ENCODE assay signal across 1 cellular context in genomic region chr2:26058390-26058789, GRCh38.
A peak's percentile ranks its signal among the peaks of the same experiment; 100 is the strongest.
TF ChIP-seq lines count a peak whose summit lies in the region.

No MANE protein-coding gene starts in this region.

TF ChIP-seq in HepG2, 621 proteins besides CTCF, POLR2A, EP300 and RAD21 (continues in another document):
- no peak for TF ChIP-seq FOXA1 (IDR thresholded peaks at IDR 0.05)
- 0 out of 2 replicates have a peak, but pooled peaks have one; percentile 25 for TF ChIP-seq FOXA1 (CRISPR knock-in tag; IDR thresholded peaks at IDR 0.05)
- TF ChIP-seq ZKSCAN8 (CRISPR knock-in tag; IDR thresholded peaks at IDR 0.05; ENCODE audit: borderline replicate concordance), result peak; percentile 61; the same call in 1 of the 2 replicates
- TF ChIP-seq KMT2A (CRISPR knock-in tag; IDR thresholded peaks at IDR 0.05), result peak; percentile 33; the same call in 1 of the 2 replicates
- TF ChIP-seq MED1 (CRISPR knock-in tag; IDR thresholded peaks at IDR 0.05), result 0 out of 2 replicates have a peak, but pooled peaks have one; percentile 34
- 0 out of 2 replicates have a peak, but pooled peaks have one; percentile 42 for TF ChIP-seq ERF (CRISPR knock-in tag; IDR thresholded peaks at IDR 0.05)
- TF ChIP-seq HMG20A (CRISPR knock-in tag; IDR thresholded peaks at IDR 0.05; ENCODE audit: borderline replicate concordance), result peak; percentile 52; the same call in 1 of the 2 replicates
- TF ChIP-seq MEF2D (CRISPR knock-in tag; IDR thresholded peaks at IDR 0.05), result no peak
- 0 out of 2 replicates have a peak, but pooled peaks have one; percentile 16 for TF ChIP-seq ELF3 (CRISPR knock-in tag; IDR thresholded peaks at IDR 0.05)
- TF ChIP-seq YY1 (IDR thresholded peaks at IDR 0.05; ENCODE audit: insufficient read depth, insufficient replicate concordance, low read depth, low read length), result no peak
- TF ChIP-seq HDAC1 (CRISPR knock-in tag; IDR thresholded peaks at IDR 0.05), result 0 out of 2 replicates have a peak, but pooled peaks have one; percentile 18
- TF ChIP-seq ZNF7 (CRISPR knock-in tag; IDR thresholded peaks at IDR 0.05), result peak; percentile 86; the same call in 1 of the 2 replicates
- TF ChIP-seq HDAC2 (CRISPR knock-in tag; IDR thresholded peaks at IDR 0.05), result peak; percentile 35; the same call in 1 of the 2 replicates
- no peak for TF ChIP-seq NR2F6 (IDR thresholded peaks at IDR 0.05)
- 0 out of 2 replicates have a peak, but pooled peaks have one; percentile 6 for TF ChIP-seq NR2F6 (CRISPR knock-in tag; IDR thresholded peaks at IDR 0.05)
- 0 out of 2 replicates have a peak, but pooled peaks have one; percentile 24 for TF ChIP-seq FOSL2 (CRISPR knock-in tag; IDR thresholded peaks at IDR 0.05)
- peak; percentile 29 for TF ChIP-seq RARA (CRISPR knock-in tag; IDR thresholded peaks at IDR 0.05)
- TF ChIP-seq HOMEZ (CRISPR knock-in tag; IDR thresholded peaks at IDR 0.05; ENCODE audit: low read depth), result peak; percentile 68; the same call in 1 of the 2 replicates
- TF ChIP-seq ZMYM3 (CRISPR knock-in tag; IDR thresholded peaks at IDR 0.05), result peak; percentile 56; the same call in 1 of the 2 replicates
- peak; percentile 41; the same call in 1 of the 2 replicates for TF ChIP-seq HOXA5 (CRISPR knock-in tag; IDR thresholded peaks at IDR 0.05)
- TF ChIP-seq ARID5B (CRISPR knock-in tag; IDR thresholded peaks at IDR 0.05), result peak; percentile 43; the same call in 1 of the 2 replicates
- peak; percentile 46; the same call in 1 of the 2 replicates for TF ChIP-seq SAP130 (CRISPR knock-in tag; IDR thresholded peaks at IDR 0.05; ENCODE audit: low read depth)
- TF ChIP-seq ZNF792 (CRISPR knock-in tag; IDR thresholded peaks at IDR 0.05), result 0 out of 2 replicates have a peak, but pooled peaks have one; percentile 17
- no peak for TF ChIP-seq ZFP36L2 (CRISPR knock-in tag; IDR thresholded peaks at IDR 0.05)
- TF ChIP-seq FOXA3 (CRISPR knock-in tag; IDR thresholded peaks at IDR 0.05), result peak; percentile 74
- no peak for TF ChIP-seq ZNF382 (CRISPR knock-in tag; IDR thresholded peaks at IDR 0.05; ENCODE audit: borderline replicate concordance)
- peak; percentile 78 for TF ChIP-seq ZNF121 (CRISPR knock-in tag; IDR thresholded peaks at IDR 0.05)
- TF ChIP-seq MAFK (conservative IDR thresholded peaks at IDR 0.05 in 1 of 2, IDR thresholded peaks at IDR 0.05 in 1 of 2; ENCODE audit: low read length in 2 of 2), result no peak
- TF ChIP-seq BCLAF1 (IDR thresholded peaks at IDR 0.05), result no peak
- no peak for TF ChIP-seq ZNF432 (CRISPR knock-in tag; IDR thresholded peaks at IDR 0.05; ENCODE audit: borderline replicate concordance)
- 0 out of 2 replicates have a peak, but pooled peaks have one; percentile 31 for TF ChIP-seq KDM4B (CRISPR knock-in tag; IDR thresholded peaks at IDR 0.05)
- 0 out of 2 replicates have a peak, but pooled peaks have one; percentile 48 for TF ChIP-seq ZNF747 (CRISPR knock-in tag; IDR thresholded peaks at IDR 0.05; ENCODE audit: borderline replicate concordance)
- peak; percentile 38; the same call in 1 of the 2 replicates for TF ChIP-seq SOX5 (CRISPR knock-in tag; IDR thresholded peaks at IDR 0.05; ENCODE audit: borderline replicate concordance)
- peak; percentile 40; the same call in 1 of the 2 replicates for TF ChIP-seq PAXIP1 (CRISPR knock-in tag; conservative IDR thresholded peaks at IDR 0.05)
- TF ChIP-seq RCOR2 (CRISPR knock-in tag; IDR thresholded peaks at IDR 0.05), result peak; percentile 69; the same call in 1 of the 2 replicates
- peak; percentile 46 for TF ChIP-seq THAP11 (CRISPR knock-in tag; IDR thresholded peaks at IDR 0.05)
- no peak for TF ChIP-seq NFKB2 (CRISPR knock-in tag; IDR thresholded peaks at IDR 0.05; ENCODE audit: borderline replicate concordance)
- peak; percentile 44 for TF ChIP-seq HNF4A (CRISPR knock-in tag; IDR thresholded peaks at IDR 0.05)
- TF ChIP-seq ZNF205 (CRISPR knock-in tag; IDR thresholded peaks at IDR 0.05), result peak; percentile 74; the same call in 1 of the 2 replicates
- TF ChIP-seq ZNF615 (CRISPR knock-in tag; IDR thresholded peaks at IDR 0.05; ENCODE audit: borderline replicate concordance), result no peak
- no peak for TF ChIP-seq ZNF605 (CRISPR knock-in tag; IDR thresholded peaks at IDR 0.05)
- TF ChIP-seq PPARG (CRISPR knock-in tag; conservative IDR thresholded peaks at IDR 0.05), result 0 out of 2 replicates have a peak, but pooled peaks have one; percentile 32
- peak; percentile 88 for TF ChIP-seq ZNF770 (CRISPR knock-in tag; IDR thresholded peaks at IDR 0.05)
- TF ChIP-seq PHF5A (CRISPR knock-in tag; IDR thresholded peaks at IDR 0.05; ENCODE audit: low read depth, unreplicated experiment), result peak; percentile 31
- 0 out of 2 replicates have a peak, but pooled peaks have one; percentile 19 for TF ChIP-seq ZNF614 (CRISPR knock-in tag; IDR thresholded peaks at IDR 0.05; ENCODE audit: borderline replicate concordance)
- TF ChIP-seq ZC3H13 (CRISPR knock-in tag; IDR thresholded peaks at IDR 0.05), result no peak
- no peak for TF ChIP-seq FOXP1 (IDR thresholded peaks at IDR 0.05)
- peak; percentile 83 for TF ChIP-seq FOXP1 (CRISPR knock-in tag; IDR thresholded peaks at IDR 0.05)
- TF ChIP-seq ZNF720 (CRISPR knock-in tag; IDR thresholded peaks at IDR 0.05), result no peak
- no peak for TF ChIP-seq SOX6 (IDR thresholded peaks at IDR 0.05)
- peak; percentile 58 for TF ChIP-seq SOX6 (CRISPR knock-in tag; IDR thresholded peaks at IDR 0.05)
- TF ChIP-seq SOX13 (IDR thresholded peaks at IDR 0.05), result no peak
- TF ChIP-seq SOX13 (CRISPR knock-in tag; conservative IDR thresholded peaks at IDR 0.05 in 1 of 2, IDR thresholded peaks at IDR 0.05 in 1 of 2), result 0 out of 4 replicates have a peak, but pooled peaks of 1 of the 2 experiments have one; percentile 41
- TF ChIP-seq SIX1 (CRISPR knock-in tag; IDR thresholded peaks at IDR 0.05; ENCODE audit: borderline replicate concordance), result peak; percentile 71; the same call in 1 of the 2 replicates
- no peak for TF ChIP-seq REPIN1 (CRISPR knock-in tag; IDR thresholded peaks at IDR 0.05; ENCODE audit: borderline replicate concordance, low read depth)
- peak; percentile 75 for TF ChIP-seq ZNF263 (CRISPR knock-in tag; IDR thresholded peaks at IDR 0.05)
- 0 out of 2 replicates have a peak, but pooled peaks have one; percentile 35 for TF ChIP-seq ZNF788 (CRISPR knock-in tag; IDR thresholded peaks at IDR 0.05; ENCODE audit: borderline replicate concordance)
- TF ChIP-seq TEAD3 (CRISPR knock-in tag; optimal IDR thresholded peaks at IDR 0.05; ENCODE audit: borderline replicate concordance), result peak; percentile 31
- TF ChIP-seq DRAP1 (CRISPR knock-in tag; IDR thresholded peaks at IDR 0.05), result 0 out of 2 replicates have a peak, but pooled peaks have one; percentile 37
- peak; percentile 48; the same call in 1 of the 2 replicates for TF ChIP-seq GATAD2A (CRISPR knock-in tag; IDR thresholded peaks at IDR 0.05)
- TF ChIP-seq BCL6 (CRISPR knock-in tag; IDR thresholded peaks at IDR 0.05), result 0 out of 2 replicates have a peak, but pooled peaks have one; percentile 30
